ENCODE assay signal across 8 cellular contexts in the genomic region with DNA sequence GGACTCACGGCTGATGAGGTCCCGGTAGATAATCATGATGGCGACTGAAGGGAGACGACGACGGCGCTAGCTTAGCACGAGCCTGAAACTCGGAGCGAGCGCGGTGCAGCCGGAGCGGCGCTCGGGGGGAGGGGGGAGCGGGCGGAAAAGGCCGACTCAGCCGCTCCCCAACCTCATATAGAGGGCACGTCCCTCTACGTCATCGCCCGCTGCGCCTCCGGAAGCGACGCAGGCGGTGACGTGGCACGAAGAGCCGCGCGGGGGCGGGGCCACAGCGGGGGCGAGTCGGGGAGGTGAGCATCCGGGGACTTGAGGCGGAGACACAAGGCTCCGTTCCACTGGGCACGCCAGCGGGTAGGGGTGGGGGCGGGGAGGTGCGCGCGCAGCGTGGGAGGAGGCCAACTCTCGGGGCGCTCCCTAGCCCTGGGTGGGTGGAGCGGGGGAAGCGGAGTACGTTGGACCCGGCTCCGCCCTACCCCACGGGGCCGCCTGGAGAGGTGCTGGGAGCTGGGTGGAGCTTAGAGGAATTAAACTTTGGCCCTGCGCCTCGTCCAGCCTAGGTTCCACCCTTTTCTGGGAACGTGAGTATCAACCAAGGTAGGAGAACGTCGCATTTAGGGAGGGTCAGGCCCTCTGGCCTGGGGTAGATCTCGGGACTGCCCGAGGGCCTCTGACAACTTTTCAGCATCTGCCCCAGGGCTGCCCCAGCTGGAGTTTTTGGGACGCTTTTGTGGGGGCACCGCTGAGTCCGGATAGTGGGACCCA.
A peak's percentile ranks its signal among the peaks of the same experiment; 100 is the strongest.
DNase-seq lines count a peak whose midpoint lies in the region; ATAC-seq, FAIRE-seq and TF ChIP-seq lines count a peak whose summit lies in the region.

TSS of gene TPT1 (minus strand) at position 150 of the 765 bp plus-strand sequence. CDS start at position 36, 114 bp downstream.

- H3K9me2 ChIP-seq in Loucy (replicated peaks; ENCODE audit: low read depth, low read length), result no peaks in the 10 kb centered on the region

- peak; percentile 99 for DNase-seq in EL
- DNase-seq in H54 (ENCODE audit: insufficient read length, low spot score), result peak; percentile 84
- DNase-seq in activated effector memory CD4-positive, alpha-beta T cell treated with Interleukin-2 at 50 U/mL for 16 hours, result peak; percentile 100
- DNase-seq in fibroblast of pulmonary artery (ENCODE audit: low read depth), result peak; percentile 99
- DNase-seq in nephron progenitor cell, result peak; percentile 99
- peak; percentile 99 for DNase-seq in stimulated activated naive CD8-positive, alpha-beta T cell treated with anti-CD3 and anti-CD28 coated beads, Interleukin-15, amount 100 ng/mL, for 72 hours

- peak within 1 kb of the TSS; percentile 97 for H2AFZ ChIP-seq in Loucy (ENCODE audit: low read length)

- peaks cover 39% of the 10 kb centered on the region for H3K36me3 ChIP-seq in Loucy (ENCODE audit: insufficient read depth, low read length)

- H3K9me3 Mint-ChIP-seq in nephron progenitor cell, result no peaks in the 10 kb centered on the region
- no peaks in the 10 kb centered on the region for H3K9me3 Mint-ChIP-seq in stimulated activated naive CD8-positive, alpha-beta T cell treated with anti-CD3 and anti-CD28 coated beads, Interleukin-15, amount 100 ng/mL, for 72 hours

- H3K27me3 Mint-ChIP-seq in nephron progenitor cell (ENCODE audit: low read depth, poor library complexity), result no peaks in the 10 kb centered on the region
- H3K27me3 Mint-ChIP-seq in stimulated activated naive CD8-positive, alpha-beta T cell treated with anti-CD3 and anti-CD28 coated beads, Interleukin-15, amount 100 ng/mL, for 72 hours, result no peaks in the 10 kb centered on the region

- peak; percentile 85 for ATAC-seq in stimulated activated naive CD8-positive, alpha-beta T cell treated with anti-CD3 and anti-CD28 coated beads, Interleukin-15, amount 100 ng/mL, for 72 hours

- peaks cover 47% of the 10 kb centered on the region for H4K20me1 ChIP-seq in Loucy (ENCODE audit: insufficient read depth, low read length, poor library complexity, severe bottlenecking)

- TF ChIP-seq CTCF in Loucy (conservative IDR thresholded peaks at IDR 0.05; ENCODE audit: low read length) (no peak), fibroblast of pulmonary artery (IDR thresholded peaks at IDR 0.05; ENCODE audit: low read length, missing control alignments) (no peak), nephron progenitor cell (IDR thresholded peaks at IDR 0.05) (no peak)

- H3K4me2 ChIP-seq in Loucy (ENCODE audit: low read depth, low read length, poor library complexity, severe bottlenecking), result peak within 1 kb of the TSS; percentile 93

- peaks cover 65% of the 10 kb centered on the region for H3K79me2 ChIP-seq in Loucy (ENCODE audit: insufficient read depth, low read length)

- H3F3A ChIP-seq in Loucy (ENCODE audit: low read depth), result peaks cover 4% of the 10 kb centered on the region; the same call in 1 of the 2 replicates

- H3K4me1 Mint-ChIP-seq in nephron progenitor cell, result peaks cover 52% of the 10 kb centered on the region
- peaks cover 43% of the 10 kb centered on the region for H3K4me1 Mint-ChIP-seq in stimulated activated naive CD8-positive, alpha-beta T cell treated with anti-CD3 and anti-CD28 coated beads, Interleukin-15, amount 100 ng/mL, for 72 hours

- H3K27ac Mint-ChIP-seq in nephron progenitor cell, result peak within 1 kb of the TSS; percentile 100
- peak within 1 kb of the TSS; percentile 99 for H3K27ac Mint-ChIP-seq in stimulated activated naive CD8-positive, alpha-beta T cell treated with anti-CD3 and anti-CD28 coated beads, Interleukin-15, amount 100 ng/mL, for 72 hours

- FAIRE-seq in H54 (lab: Jason Lieb, UNC), result peak; percentile 48

- peaks cover 65% of the 10 kb centered on the region for H3K36me3 Mint-ChIP-seq in nephron progenitor cell (ENCODE audit: low read depth)

- peak within 1 kb of the TSS; percentile 100 for H3K9ac ChIP-seq in Loucy (ENCODE audit: low read depth, low read length, poor library complexity, severe bottlenecking)

- peak; percentile 94 for TF ChIP-seq POLR2A in H54 (IDR thresholded peaks at IDR 0.05; ENCODE audit: low read depth, low read length)
- TF ChIP-seq POLR2A in Raji (IDR thresholded peaks at IDR 0.05; ENCODE audit: insufficient read depth, low read depth, low read length), result peak; percentile 87

- H3K4me3 ChIP-seq in Loucy (ENCODE audit: low read length, poor library complexity, severe bottlenecking) (peak within 1 kb of the TSS; percentile 91), fibroblast of pulmonary artery (replicated peaks; ENCODE audit: low read depth, low read length) (peak within 1 kb of the TSS; percentile 97)

- H3K27me3 ChIP-seq in Loucy (ENCODE audit: insufficient read depth, low read length, poor library complexity, severe bottlenecking), result peaks cover 12% of the 10 kb centered on the region

- H3K9me3 ChIP-seq in Loucy (ENCODE audit: insufficient read depth, low read depth, low read length), result no peaks in the 10 kb centered on the region

- H3K4me1 ChIP-seq in Loucy (ENCODE audit: insufficient read depth, low read length, poor library complexity, severe bottlenecking), result peaks cover 45% of the 10 kb centered on the region

- peak within 1 kb of the TSS; percentile 99 for H3K4me3 Mint-ChIP-seq in nephron progenitor cell
- peak within 1 kb of the TSS; percentile 95 to 99 for H3K4me3 Mint-ChIP-seq in stimulated activated naive CD8-positive, alpha-beta T cell treated with anti-CD3 and anti-CD28 coated beads, Interleukin-15, amount 100 ng/mL, for 72 hours

Comparison
In these comparisons a context has a peak if more than half of its experiments do, and no peak if none do; other contexts are left out.
1. Peak in every context shown above with its lines: DNase-seq, ATAC-seq and H3K4me3 ChIP-seq.